In genomic region chr9:32665101-32665500, GRCh38 we compare ENCODE assay signal across 22 cellular contexts. TPM values are rescaled to one million over a fixed set of nuclear protein-coding genes. Genes with fewer than 3 reads are reported as not detected.
DNase-seq lines count a peak whose midpoint lies in the region; ATAC-seq and TF ChIP-seq lines count a peak whose summit lies in the region.
"Had no signal": no experiment of that assay in that cellular context is flagged by ENCODE, and none has a peak within 500 bp of the region (broad histone marks: within the 10 kb centered on the region; RNA-seq: fewer than 3 reads in every experiment).

No MANE protein-coding gene starts in this region.

- BruUV-seq in mammary epithelial cell (replicated peaks; lab: Mats Ljungman, UMichigan), result no TSS peak

- no peaks in the 10 kb centered on the region for H3K79me2 ChIP-seq in mammary epithelial cell (ENCODE audit: insufficient read depth, low read length)

- H3K27ac ChIP-seq in mammary epithelial cell (ENCODE audit: insufficient read depth, low read depth, low read length) (no peak overlapping the region), heart left ventricle (no peak overlapping the region)
- H3K27ac ChIP-seq: body of pancreas, left lung had no signal

- ATAC-seq in HG03457 (IDR thresholded peaks at IDR 0.05; ENCODE audit: unreplicated experiment) (no peak), left colon (no peak), heart left ventricle (no peak)
- ATAC-seq: activated CD8-positive, alpha-beta T cell treated with anti-CD3 and anti-CD28 coated beads, Interleukin-2, amount 10 ng/mL, durations not matched to agents 7 days and 5 days; activated T-cell treated with anti-CD3 and anti-CD28 coated beads, Interleukin-2, amount 50 U/mL, for 72 hours; body of pancreas; left lung; mucosa of descending colon had no signal

- H3K9me3 ChIP-seq in mammary epithelial cell (replicated peaks; ENCODE audit: insufficient read depth, low read length) (no peaks in the 10 kb centered on the region), heart left ventricle (no peaks in the 10 kb centered on the region)
- H3K9me3 ChIP-seq: body of pancreas, left lung, mucosa of descending colon had no signal

- no peak overlapping the region for H2AFZ ChIP-seq in mammary epithelial cell (ENCODE audit: low read depth, low read length)

- in situ Hi-C loops in mammary epithelial cell (cut with MboI; ENCODE audit: low sequenced_read_pairs in 2 of 2), result no loop called here

- intact Hi-C loops in mammary epithelial cell (cut with micrococcal nuclease), result no loop called here
- intact Hi-C loops in left colon (cut with DNase I, micrococcal nuclease), result no loop called here
- intact Hi-C loops in heart left ventricle (cut with DNase I), result no loop called here

- H3K36me3 ChIP-seq in mammary epithelial cell (ENCODE audit: insufficient read depth, low read length) (no peaks in the 10 kb centered on the region), heart left ventricle (no peaks in the 10 kb centered on the region)
- H3K36me3 ChIP-seq: left lung had no signal

- dilution Hi-C loops in mammary epithelial cell (cut with HindIII; ENCODE audit: low sequenced_read_pairs), result loop anchor here (5.0 kb wide), 1 partner anchor 72 kb away; no protein-coding TSS in a partner anchor

- TF ChIP-seq CTCF in AG10803 (conservative IDR thresholded peaks at IDR 0.05; ENCODE audit: low read length) (no peak), mammary epithelial cell (conservative IDR thresholded peaks at IDR 0.05 in 1 of 2, IDR thresholded peaks at IDR 0.05 in 1 of 2; ENCODE audit: extremely low read depth in 1 of 2, insufficient read depth in 1 of 2, low read depth in 1 of 2, low read length in 2 of 2) (no peak), heart left ventricle (IDR thresholded peaks at IDR 0.05) (no peak)

- WGBS in mammary epithelial cell (ENCODE audit: low coverage, missing lambda C conversion rate), result 64% methylated on average over 3 of the region's 3 CpGs
- 65 to 83% (median 70%) methylated on average over 3 of the region's 3 CpGs for WGBS in heart left ventricle, 4 donors

- TF ChIP-seq POLR2A in heart left ventricle (IDR thresholded peaks at IDR 0.05), result no peak

- peaks cover 3% of the 10 kb centered on the region for H3K27me3 ChIP-seq in mammary epithelial cell (ENCODE audit: insufficient read depth, low read length)
- peaks cover 0 to 7% (median 0%) of the 10 kb centered on the region in 9 donors for H3K27me3 ChIP-seq in heart left ventricle
- H3K27me3 ChIP-seq: body of pancreas, left lung had no signal

- DNase-seq in AG10803 (ENCODE audit: low read depth) (peak; percentile 24), LHCN-M2 (ENCODE audit: low read depth) (peak; percentile 9), mammary epithelial cell (peak; percentile 80), iris pigment epithelial cell (ENCODE audit: low read depth) (peak; percentile 35), HT-29 (ENCODE audit: low spot score) (no peak), left colon (no peak), heart left ventricle (no peak)
- DNase-seq: activated CD4-positive, CD25-positive, alpha-beta regulatory T cell; activated CD8-positive, alpha-beta T cell treated with anti-CD3 and anti-CD28 coated beads, Interleukin-2, amount 10 ng/mL, durations not matched to agents 7 days and 5 days; activated T-cell treated with anti-CD3 and anti-CD28 coated beads, Interleukin-2, amount 50 U/mL, for 72 hours; body of pancreas; CD4-positive, alpha-beta memory T cell; cortex of kidney; DMS79 treated with DMSO at 0.1 percent for 48 hours; left lung; mucosa of descending colon; NCI-H1417 treated with DMSO at 0.1 percent for 48 hours; NCI-H2171; NCI-H82; OCI-M1 had no signal

- no peaks in the 10 kb centered on the region for H4K20me1 ChIP-seq in mammary epithelial cell (ENCODE audit: insufficient read depth, low read length)

- no peak overlapping the region for H3K4me2 ChIP-seq in mammary epithelial cell (ENCODE audit: insufficient read depth, low read depth, low read length)

- H3K9ac ChIP-seq in mammary epithelial cell (ENCODE audit: insufficient read depth, low read length), result no peak overlapping the region

- H3K4me1 ChIP-seq in mammary epithelial cell (ENCODE audit: insufficient read depth, low read length), result no peaks in the 10 kb centered on the region
- H3K4me1 ChIP-seq in heart left ventricle, result no peaks in the 10 kb centered on the region
- H3K4me1 ChIP-seq: body of pancreas, left lung had no signal

- H3K4me3 ChIP-seq in AG10803 (ENCODE audit: low read length) (no peak overlapping the region), mammary epithelial cell (replicated peaks in 1 of 3; ENCODE audit: insufficient read depth in 1 of 3, low read depth in 2 of 3, low read length in 3 of 3) (no peak overlapping the region), heart left ventricle (no peak overlapping the region)
- H3K4me3 ChIP-seq: body of pancreas, left lung, mucosa of descending colon had no signal

- CTCF ChIA-PET in mammary epithelial cell (lab: Charles Lee; ENCODE audit: low non-redundant PET), result no interaction called here

RNA-seq across cellular contexts. Expression of gene TAF1L, which starts 29.6 kb away (rescaled TPM):
- total RNA-seq in LHCN-M2 (2014; rRNA removed) (not detected in 2 replicates), mammary epithelial cell (under 1 TPM in 1 of 2 donors, not detected in 1; under 0.01 TPM), left colon (not detected), heart left ventricle (under 1 TPM in 1 of 9 donors, not detected in 8; 0.07 TPM)
- not detected for polyA plus RNA-seq in LHCN-M2 (2012)
- polyA plus RNA-seq in mammary epithelial cell (0.01 TPM), heart left ventricle (not detected)
- not detected for polyA minus RNA-seq in mammary epithelial cell
- under 0.01 TPM in 1 of 2 replicates, not detected in the other for total RNA-seq in HT-29 (2014; rRNA removed; shearing (Covaris generic))
- total RNA-seq: body of pancreas, mucosa of descending colon, SK-MEL-5 had no signal
- polyA plus RNA-seq: CD4-positive, alpha-beta memory T cell had no signal

Comparison
In these comparisons a context has a peak if more than half of its experiments do, and no peak if none do; other contexts are left out.
1. DNase-seq: peak in AG10803 (single experiment), LHCN-M2 (single experiment), mammary epithelial cell (single experiment) and iris pigment epithelial cell (single experiment); none in HT-29 (single experiment), left colon (0 of 2) and heart left ventricle (0 of 5).